ENCODE assay signal across 16 cellular contexts in the genomic region with DNA sequence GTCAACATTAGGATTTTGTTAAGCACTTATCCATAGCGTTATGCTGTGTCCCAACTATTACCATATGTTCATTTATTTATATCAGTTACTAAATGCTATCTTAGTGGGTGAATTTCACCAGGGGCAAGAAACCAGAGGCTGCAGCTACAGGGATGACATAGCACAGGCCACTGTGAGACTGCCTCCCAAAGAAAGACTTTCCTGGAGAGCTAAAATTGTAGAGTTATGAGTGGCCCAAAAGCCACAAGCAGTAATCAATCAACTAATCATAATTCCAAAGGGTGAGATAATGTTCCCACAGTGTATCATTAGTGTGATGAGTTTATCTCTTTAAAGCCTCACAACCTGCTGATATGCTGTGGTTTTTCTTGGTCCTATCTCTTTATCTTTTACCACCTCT. TPM values are rescaled to one million over a fixed set of nuclear protein-coding genes. Genes with fewer than 3 reads are reported as not detected.
DNase-seq lines count a peak whose midpoint lies in the region; ATAC-seq and TF ChIP-seq lines count a peak whose summit lies in the region.
"Had no signal": no experiment of that assay in that cellular context is flagged by ENCODE, and none has a peak within 500 bp of the region (broad histone marks: within the 10 kb centered on the region; RNA-seq: fewer than 3 reads in every experiment).

No MANE protein-coding gene starts in this region.

- no peak overlapping the region for H3K56ac ChIP-seq in mesendoderm (ENCODE audit: low read length)

- H3K79me2 ChIP-seq in mesendoderm (ENCODE audit: control insufficient read depth, insufficient read depth, low read length), result no peaks in the 10 kb centered on the region

- H2AK5ac ChIP-seq in mesendoderm (ENCODE audit: low read length), result no peak overlapping the region

- TF ChIP-seq POLR2A in body of pancreas (IDR thresholded peaks at IDR 0.05) (no peak), sigmoid colon (IDR thresholded peaks at IDR 0.05) (no peak)

- no peak overlapping the region for H3K4me2 ChIP-seq in mesendoderm (ENCODE audit: low read length)

- WGBS in mesendoderm (ENCODE audit: extremely low coverage, insufficient coverage, low lambda C conversion rate), result no CpG with 5 or more reads among the region's 1 CpG
- 86 to 95% methylated on average over 1 of the region's 1 CpG for WGBS in body of pancreas, 2 donors
- WGBS in sigmoid colon, 2 donors, result 96 to 98% methylated on average over 1 of the region's 1 CpG

- H3K4ac ChIP-seq in mesendoderm (ENCODE audit: low read depth, low read length), result no peak overlapping the region

- H3K36me3 ChIP-seq in mesendoderm (ENCODE audit: control insufficient read depth, insufficient read depth, low read length) (no peaks in the 10 kb centered on the region), body of pancreas (replicated peaks in 1 of 2; ENCODE audit: insufficient read depth in 1 of 2, low read depth in 2 of 2) (no peaks in the 10 kb centered on the region), sigmoid colon (no peaks in the 10 kb centered on the region)
- H3K36me3 ChIP-seq: BE2C, HAP-1 had no signal

- CTCF ChIA-PET in RWPE1 (lab: Yijun Ruan, JAX), result interaction anchor here (0.5 kb wide), 1 partner anchor 723 kb away, joined by 3 read pairs; no protein-coding TSS in a partner anchor

- intact Hi-C loops in body of pancreas (cut with DNase I) (no loop called here), sigmoid colon (cut with DNase I) (loop anchor here (10.0 kb wide), 1 partner anchor 953 kb away; no protein-coding TSS in a partner anchor)

- H3K23ac ChIP-seq in mesendoderm (ENCODE audit: low read length), result no peak overlapping the region

- no peak overlapping the region for H3K27ac ChIP-seq in mesendoderm (ENCODE audit: low read depth, low read length)
- H3K27ac ChIP-seq in body of pancreas, result no peak overlapping the region
- H3K27ac ChIP-seq in sigmoid colon, result no peak overlapping the region
- no peak overlapping the region for H3K27ac ChIP-seq in RWPE1

- H2BK5ac ChIP-seq in mesendoderm (ENCODE audit: low read length), result no peak overlapping the region

- H3K27me3 ChIP-seq in mesendoderm (ENCODE audit: insufficient read depth, low read length, poor library complexity) (peaks cover 6% of the 10 kb centered on the region), body of pancreas (no peaks in the 10 kb centered on the region), sigmoid colon (no peaks in the 10 kb centered on the region)
- H3K27me3 ChIP-seq: BE2C had no signal

- H4K8ac ChIP-seq in mesendoderm (ENCODE audit: low read depth, low read length), result no peak overlapping the region

- H3K4me1 ChIP-seq in mesendoderm (ENCODE audit: control insufficient read depth, low read depth, low read length) (peaks cover 3% of the 10 kb centered on the region), body of pancreas (peaks cover 19% of the 10 kb centered on the region), sigmoid colon (peaks cover 0 to 11% (median 5%) of the 10 kb centered on the region in 4 donors)

- TF ChIP-seq EP300 in sigmoid colon (IDR thresholded peaks at IDR 0.05), result no peak

- H4K5ac ChIP-seq in mesendoderm (ENCODE audit: low read length), result no peak overlapping the region

- DNase-seq in A172 (ENCODE audit: low spot score), result peak; percentile 56
- DNase-seq in NCI-H69 (lab: John Stamatoyannopoulos, UW), result peak; percentile 32
- DNase-seq in mesendoderm, result peak; percentile 74
- DNase-seq in H4 (ENCODE audit: low spot score), result no peak
- DNase-seq in body of pancreas, result no peak
- no peak for DNase-seq in sigmoid colon
- no peak for DNase-seq in RWPE1 (ENCODE audit: low spot score)
- DNase-seq: 8988T; ACHN; BE2C; C1 segment of cervical spinal cord; CD4-positive, CD25-positive, alpha-beta regulatory T cell; CD8-positive, alpha-beta memory T cell; COR-L47 had no signal

- peak overlapping the region; percentile 18 for H3K18ac ChIP-seq in mesendoderm (ENCODE audit: low read length)

- H3K4me3 ChIP-seq in mesendoderm (ENCODE audit: low read length), result no peak overlapping the region
- no peak overlapping the region for H3K4me3 ChIP-seq in body of pancreas
- no peak overlapping the region for H3K4me3 ChIP-seq in sigmoid colon
- H3K4me3 ChIP-seq: HAP-1 had no signal

- H2BK15ac ChIP-seq in mesendoderm (replicated peaks; ENCODE audit: low read depth), result no peak overlapping the region

- no peak for TF ChIP-seq CTCF in body of pancreas (IDR thresholded peaks at IDR 0.05)
- TF ChIP-seq CTCF in sigmoid colon (IDR thresholded peaks at IDR 0.05), result no peak
- no peak for TF ChIP-seq CTCF in RWPE1 (conservative IDR thresholded peaks at IDR 0.05; ENCODE audit: low read depth)

- ATAC-seq in SK-N-SH treated with all-trans-retinoic acid at 6 μM for 48 hours (no peak), body of pancreas (no peak)

- H3K9me3 ChIP-seq in body of pancreas, result no peaks in the 10 kb centered on the region
- H3K9me3 ChIP-seq in sigmoid colon, result no peaks in the 10 kb centered on the region
- H3K9me3 ChIP-seq: BE2C, HAP-1 had no signal

- POLR2A ChIA-PET in RWPE1 (lab: Yijun Ruan, JAX; ENCODE audit: low non-redundant PET), result no interaction called here

- no peak overlapping the region for H2BK120ac ChIP-seq in mesendoderm (ENCODE audit: low read depth, low read length)

- no peaks in the 10 kb centered on the region for H3K79me1 ChIP-seq in mesendoderm (ENCODE audit: low read length)

- H3K9ac ChIP-seq in mesendoderm (ENCODE audit: low read length), result no peak overlapping the region

TF ChIP-seq in SK-N-SH treated with all-trans-retinoic acid at 6 μM for 48 hours, 23 proteins besides CTCF, POLR2A, EP300 and RAD21:
- TF ChIP-seq BACH2 (CRISPR knock-in tag; IDR thresholded peaks at IDR 0.05; ENCODE audit: borderline replicate concordance), result no peak
- TF ChIP-seq ISL1 (CRISPR knock-in tag; IDR thresholded peaks at IDR 0.05), result peak; percentile 52
- 0 out of 2 replicates have a peak, but pooled peaks have one; percentile 8 for TF ChIP-seq ZC3H10 (CRISPR knock-in tag; IDR thresholded peaks at IDR 0.05)
TF ChIP-seq in SK-N-SH treated with all-trans-retinoic acid at 6 μM for 48 hours: peak in this region for 2.

RNA-seq across cellular contexts. Expression of gene TGFB2, which starts 3.8 kb away (rescaled TPM):
- total RNA-seq in A172 (2014; rRNA removed; shearing (Covaris generic)), result 65.5 and 87.6 TPM in 2 replicates
- 0.97 TPM for polyA plus RNA-seq in mesendoderm (2013, experiment 1 of 2)
- polyA plus RNA-seq in mesendoderm (2013, experiment 2 of 2), result 0.81 TPM
- 14.7 and 18.7 TPM in 2 replicates for total RNA-seq in H4 (2014; rRNA removed; shearing (Covaris generic))
- total RNA-seq in body of pancreas, result 1 to 10 TPM; 4.3 to 4.9 TPM
- total RNA-seq in sigmoid colon, result 10 to 100 TPM in 1 of 4 donors, 1 to 10 TPM in 3; 6.3 to 11.8 (median 7.7) TPM
- under 1 TPM; 0.23 to 0.60 (median 0.38) TPM for polyA plus RNA-seq in sigmoid colon
- total RNA-seq: CD4-positive, CD25-positive, alpha-beta regulatory T cell; CD8-positive, alpha-beta memory T cell had no signal
- polyA plus RNA-seq: CD4-positive, CD25-positive, alpha-beta regulatory T cell; CD8-positive, alpha-beta memory T cell had no signal

RNA-seq across cellular contexts. Expression of gene RRP15, which starts 56.2 kb away (rescaled TPM):
- total RNA-seq in A172 (2014; rRNA removed; shearing (Covaris generic)), result 11.9 and 26.2 TPM in 2 replicates
- 103 TPM for polyA plus RNA-seq in mesendoderm (2013, experiment 1 of 2)
- polyA plus RNA-seq in mesendoderm (2013, experiment 2 of 2), result 103 TPM
- total RNA-seq in H4 (2014; rRNA removed; shearing (Covaris generic)), result 5.5 and 5.8 TPM in 2 replicates
- 1 to 10 TPM; 2.6 to 7.9 TPM for total RNA-seq in body of pancreas
- total RNA-seq in sigmoid colon, result 1 to 10 TPM; 6.1 to 8.9 (median 8.1) TPM
- 1 to 10 TPM; 1.8 to 3.0 (median 1.8) TPM for polyA plus RNA-seq in sigmoid colon

Comparison
In these comparisons a context has a peak if more than half of its experiments do, and no peak if none do; other contexts are left out.
1. DNase-seq: peak in A172 (single experiment), NCI-H69 (single experiment) and mesendoderm (single experiment); none in H4 (single experiment), body of pancreas (0 of 4), sigmoid colon (single experiment) and RWPE1 (single experiment).